Comparison of ENCODE assay signal across 8 cellular contexts in genomic region chr21:42187976-42188653, GRCh38. TPM values are rescaled to one million over a fixed set of nuclear protein-coding genes. Genes with fewer than 3 reads are reported as not detected.
DNase-seq lines count a peak whose midpoint lies in the region; ATAC-seq and FAIRE-seq lines count a peak whose summit lies in the region.

No MANE protein-coding gene starts in this region.

- ATAC-seq in GM18511 (IDR thresholded peaks at IDR 0.05; ENCODE audit: unreplicated experiment) (peak; percentile 98), HG02885 (IDR thresholded peaks at IDR 0.05; ENCODE audit: poor library complexity, unreplicated experiment) (peak; percentile 97)
- ATAC-seq in activated naive CD4-positive, alpha-beta T cell treated with anti-CD3 and anti-CD28 coated beads, Interleukin-2, amount 50 U/mL, for 72 hours = peak; percentile 89 to 93

- H3K27ac ChIP-seq in muscle layer of colon (ENCODE audit: low read depth, low read length) (peak overlapping the region; percentile 17), subcutaneous abdominal adipose tissue (ENCODE audit: low read depth, low read length) (peak overlapping the region; percentile 65)

- H3K4me3 ChIP-seq in muscle layer of colon (ENCODE audit: low read depth in 1 of 2, low read length in 2 of 2) (no peak overlapping the region), subcutaneous abdominal adipose tissue (ENCODE audit: low read depth in 1 of 5, low read length in 5 of 5) (peak overlapping the region in 1 of 5 donors; percentile 31)

- H3K9ac ChIP-seq in muscle layer of colon (ENCODE audit: low read length) (no peak overlapping the region), subcutaneous abdominal adipose tissue (ENCODE audit: low read length in 5 of 5) (no peak overlapping the region)

- H3K9me3 Mint-ChIP-seq in activated naive CD4-positive, alpha-beta T cell treated with anti-CD3 and anti-CD28 coated beads, Interleukin-2, amount 50 U/mL, for 72 hours = peaks cover 13 to 15% of the 10 kb centered on the region in 2 donors

- DNase-seq in SIG-M5 (lab: John Stamatoyannopoulos, UW) (peak; percentile 62), SHP77 (lab: John Stamatoyannopoulos, UW) (no peak), HTR-8/SVneo (ENCODE audit: insufficient read length, low spot score) (no peak)
- peak; percentile 71 to 79 for DNase-seq in activated naive CD4-positive, alpha-beta T cell treated with anti-CD3 and anti-CD28 coated beads, Interleukin-2, amount 50 U/mL, for 72 hours (ENCODE audit: low spot score in 2 of 2)

- H3K9me3 ChIP-seq in muscle layer of colon (ENCODE audit: low read length) (no peaks in the 10 kb centered on the region), subcutaneous abdominal adipose tissue (ENCODE audit: control insufficient read depth in 5 of 5, low read length in 5 of 5) (no peaks in the 10 kb centered on the region)

- FAIRE-seq in HTR-8/SVneo (lab: Jason Lieb, UNC) = no peak

- H3K36me3 Mint-ChIP-seq in activated naive CD4-positive, alpha-beta T cell treated with anti-CD3 and anti-CD28 coated beads, Interleukin-2, amount 50 U/mL, for 72 hours = peaks cover 10 to 18% of the 10 kb centered on the region in 2 donors

- H3K36me3 ChIP-seq in muscle layer of colon (ENCODE audit: insufficient read depth, low read length) (no peaks in the 10 kb centered on the region), subcutaneous abdominal adipose tissue (ENCODE audit: control insufficient read depth in 5 of 5, insufficient read depth in 5 of 5, low read length in 5 of 5) (no peaks in the 10 kb centered on the region)

- no peaks in the 10 kb centered on the region for H3K4me1 ChIP-seq in muscle layer of colon (ENCODE audit: insufficient read depth, low read length)
- H3K4me1 ChIP-seq in subcutaneous abdominal adipose tissue (ENCODE audit: control insufficient read depth in 5 of 5, insufficient read depth in 5 of 5, low read length in 5 of 5) = peaks cover 0 to 34% (median 28%) of the 10 kb centered on the region in 5 donors

- no peaks in the 10 kb centered on the region for H3K27me3 ChIP-seq in muscle layer of colon (ENCODE audit: control insufficient read depth in 1 of 2, insufficient read depth in 2 of 2, low read length in 2 of 2)
- H3K27me3 ChIP-seq in subcutaneous abdominal adipose tissue (ENCODE audit: control insufficient read depth in 5 of 5, insufficient read depth in 4 of 5, low read length in 5 of 5) = no peaks in the 10 kb centered on the region

- H3K27ac Mint-ChIP-seq in activated naive CD4-positive, alpha-beta T cell treated with anti-CD3 and anti-CD28 coated beads, Interleukin-2, amount 50 U/mL, for 72 hours = peak overlapping the region; percentile 86 to 93

RNA-seq across cellular contexts. Expression of gene ABCG1, which starts 30.8 kb away (rescaled TPM):
- total RNA-seq in activated naive CD4-positive, alpha-beta T cell treated with anti-CD3 and anti-CD28 coated beads, Interleukin-2, amount 50 U/mL, for 72 hours = 10 to 100 TPM; 15.4 to 24.4 TPM

Comparison
In these comparisons a context has a peak if more than half of its experiments do, and no peak if none do; other contexts are left out.
1. DNase-seq: peak in SIG-M5 (single experiment) and activated naive CD4-positive, alpha-beta T cell treated with anti-CD3 and anti-CD28 coated beads, Interleukin-2, amount 50 U/mL, for 72 hours (2 of 2); none in SHP77 (0 of 2) and HTR-8/SVneo (single experiment).
2. Peak in every context shown above with its lines, with median percentiles within 50 percentile points of each other: ATAC-seq.